Comparison of ENCODE assay signal across 23 cellular contexts in the genomic region with DNA sequence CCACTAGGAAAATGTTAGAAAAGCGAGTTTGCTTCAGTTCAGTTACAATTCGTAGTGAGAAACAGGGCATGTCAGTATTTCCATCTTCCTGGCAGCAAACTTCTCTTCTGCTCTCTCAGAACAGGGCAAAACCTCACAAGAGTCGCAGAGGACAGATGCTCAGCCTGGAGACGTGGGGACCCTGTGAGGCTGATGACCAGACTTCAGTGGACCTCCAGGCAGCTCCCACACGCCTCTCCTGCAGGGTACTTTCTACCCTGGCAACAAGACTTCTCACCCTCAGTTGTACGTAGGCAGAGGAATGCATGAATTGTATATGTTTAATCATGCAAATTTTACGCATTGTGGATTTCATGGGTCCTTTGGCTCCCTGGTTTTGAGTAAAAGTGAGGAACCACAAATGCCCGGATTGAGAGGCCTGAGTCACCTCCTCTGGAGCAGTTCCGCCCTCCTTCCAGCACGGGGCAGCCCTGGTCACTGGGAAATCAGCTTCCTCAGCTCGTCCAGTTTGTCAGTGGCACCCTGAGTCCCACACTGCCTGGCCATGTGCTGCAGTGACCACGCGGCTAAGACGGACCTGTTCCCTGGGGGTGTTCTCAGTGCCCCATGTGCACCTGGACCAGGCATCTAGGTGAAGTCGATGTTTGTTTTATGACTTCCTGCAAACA.
DNase-seq lines count a peak whose midpoint lies in the region; ATAC-seq and TF ChIP-seq lines count a peak whose summit lies in the region.
"Had no signal": no experiment of that assay in that cellular context is flagged by ENCODE, and none has a peak within 500 bp of the region (broad histone marks: within the 10 kb centered on the region; RNA-seq: fewer than 3 reads in every experiment).

No MANE protein-coding gene starts in this region.

- H3K23ac ChIP-seq in IMR-90 (ENCODE audit: low read depth, low read length) = no peak overlapping the region

- POLR2A ChIA-PET in IMR-90 (lab: Charles Lee; ENCODE audit: unreplicated experiment) = no interaction called here

- H3K56ac ChIP-seq in IMR-90 (ENCODE audit: extremely low read depth, insufficient read depth, low read length) = no peak overlapping the region

- H3K4me1 ChIP-seq in IMR-90 (ENCODE audit: control insufficient read depth, insufficient read depth, low read length) (peaks cover 4% of the 10 kb centered on the region; the same call in 1 of the 2 replicates), tibial artery (peaks cover 0 to 30% (median 3%) of the 10 kb centered on the region in 4 donors)
- H3K4me1 ChIP-seq: thyroid gland had no signal

- H3K9me3 ChIP-seq in IMR-90 (ENCODE audit: control insufficient read depth, insufficient read depth, low read length) = 0 out of 2 replicates have a peak, but pooled peaks cover 2% of the 10 kb centered on the region
- H3K9me3 ChIP-seq in tibial artery = no peaks in the 10 kb centered on the region
- H3K9me3 ChIP-seq: heart left ventricle, thyroid gland had no signal

- no peak overlapping the region for H3K27ac ChIP-seq in IMR-90 (ENCODE audit: insufficient read depth, low read length)
- H3K27ac ChIP-seq in tibial artery = peak overlapping the region; percentile 27 to 37
- H3K27ac ChIP-seq: cardiac muscle cell, heart left ventricle, SK-N-MC, thyroid gland had no signal

- no peaks in the 10 kb centered on the region for H3K27me3 ChIP-seq in IMR-90 (ENCODE audit: control insufficient read depth, insufficient read depth, low read length)
- H3K27me3 ChIP-seq in tibial artery = no peaks in the 10 kb centered on the region
- H3K27me3 ChIP-seq: cardiac muscle cell, heart left ventricle, spleen, thyroid gland had no signal

- H2BK20ac ChIP-seq in IMR-90 (ENCODE audit: low read depth, low read length) = no peak overlapping the region

- H3K4me3 ChIP-seq in IMR-90 (ENCODE audit: insufficient read depth, low read depth, low read length) (no peak overlapping the region), astrocyte of the spinal cord (ENCODE audit: low read depth, low read length) (no peak overlapping the region), tibial artery (no peak overlapping the region)
- H3K4me3 ChIP-seq: cardiac muscle cell, heart left ventricle, SK-N-MC, spleen, thyroid gland had no signal

- in situ Hi-C loops in IMR-90 (cut with MboI; ENCODE audit: low sequenced_read_pairs) (no loop called here), astrocyte of the spinal cord (cut with HindIII; ENCODE audit: low sequenced_read_pairs) (no loop called here), GM13976 (cut with MboI; ENCODE audit: low sequenced_read_pairs, unreplicated experiment) (no loop called here)

- H4K20me1 ChIP-seq in IMR-90 (ENCODE audit: insufficient read depth, low read length) = peaks cover 22% of the 10 kb centered on the region

- H3K18ac ChIP-seq in IMR-90 (ENCODE audit: low read depth, low read length) = no peak overlapping the region

- no peak overlapping the region for H2BK120ac ChIP-seq in IMR-90 (ENCODE audit: low read depth, low read length)

- dilution Hi-C loops in IMR-90 (cut with HindIII; ENCODE audit: low sequenced_read_pairs, unreplicated experiment) = no loop called here

- intact Hi-C loops in IMR-90 (cut with micrococcal nuclease) = no loop called here
- intact Hi-C loops in tibial artery (cut with DNase I; ENCODE audit: low total_unique reads) = no loop called here

- no peak for TF ChIP-seq RAD21 in IMR-90 (IDR thresholded peaks at IDR 0.05; ENCODE audit: low read length)

- H3K9ac ChIP-seq in IMR-90 (ENCODE audit: low read depth, low read length) = no peak overlapping the region

- no peak overlapping the region for H3K14ac ChIP-seq in IMR-90 (replicated peaks; ENCODE audit: low read depth, low read length)

- no peak overlapping the region for H4K8ac ChIP-seq in IMR-90 (ENCODE audit: low read depth in 2 of 2, low read length in 2 of 2)

- H3K4me2 ChIP-seq in IMR-90 (ENCODE audit: low read depth, low read length) = no peak overlapping the region

- ATAC-seq in IMR-90 (ENCODE audit: low read depth) (no peak), left lobe of liver (no peak), HG02759 (IDR thresholded peaks at IDR 0.05; ENCODE audit: unreplicated experiment) (no peak)
- ATAC-seq: activated naive CD8-positive, alpha-beta T cell treated with anti-CD3 and anti-CD28 coated beads, Interleukin-2, amount 50 U/mL, for 24 hours; left ventricle myocardium superior; stimulated activated naive CD8-positive, alpha-beta T cell treated with anti-CD3 and anti-CD28 coated beads, Interleukin-15, Interleukin-2, amounts not matched to agents 100 U/mL and 50 U/mL, for 24 hours had no signal

- TF ChIP-seq POLR2A in IMR-90 (IDR thresholded peaks at IDR 0.05; ENCODE audit: low read depth, low read length) = no peak

- DNase-seq in IMR-90 (no peak), astrocyte of the spinal cord (ENCODE audit: low read depth, low spot score) (peak; percentile 22), left lobe of liver (ENCODE audit: low spot score) (peak; percentile 33), tibial artery (peak in 1 of 2 donors; percentile 67), mesenteric fat pad (ENCODE audit: low spot score) (no peak), GM13976 (ENCODE audit: low spot score) (no peak), SHP77 (lab: John Stamatoyannopoulos, UW) (no peak)
- DNase-seq: activated CD4-positive, alpha-beta memory T cell treated with anti-CD3 and anti-CD28 coated beads, Interleukin-2, amount 10 ng/mL, durations not matched to agents 7 days and 5 days; activated gamma-delta T cell; activated naive CD8-positive, alpha-beta T cell treated with anti-CD3 and anti-CD28 coated beads, Interleukin-2, amount 50 U/mL, for 24 hours; CD4-positive, alpha-beta memory T cell; heart left ventricle; left ventricle myocardium superior; NCI-H1417 treated with DMSO at 0.1 percent for 48 hours; NCI-H2171; NCI-H524 treated with DMSO at 0.1 percent for 48 hours; spleen; stimulated activated CD4-positive, alpha-beta T cell treated with anti-CD3 and anti-CD28 coated beads, Interleukin-4, amount 100 ng/mL, for 24 hours; stimulated activated naive CD8-positive, alpha-beta T cell treated with anti-CD3 and anti-CD28 coated beads, Interleukin-15, Interleukin-2, amounts not matched to agents 100 U/mL and 50 U/mL, for 24 hours; thyroid gland had no signal

- no peak overlapping the region for H2AK9ac ChIP-seq in IMR-90 (replicated peaks; ENCODE audit: low read depth, low read length, poor library complexity)

- H2BK5ac ChIP-seq in IMR-90 (ENCODE audit: low read depth, low read length, poor library complexity, severe bottlenecking) = no peak overlapping the region

- WGBS in IMR-90 (ENCODE audit: extremely low coverage in 2 of 2, insufficient read length in 1 of 2), 2 experiments = 94% methylated on average over 9 of the region's 15 CpGs; no CpG with 5 or more reads in 1 of the 2 experiments

- peaks cover 13 to 55% of the 10 kb centered on the region in 2 experiments; a peak in 3 of 4 replicates for H3K79me1 ChIP-seq in IMR-90 (ENCODE audit: low read depth in 1 of 2, low read length in 2 of 2)

- no peak overlapping the region for H2AFZ ChIP-seq in IMR-90 (replicated peaks; ENCODE audit: low read length, poor library complexity)

- no peak overlapping the region; the same call in 1 of the 2 replicates for H2AK5ac ChIP-seq in IMR-90 (ENCODE audit: low read depth, low read length)

- no peak overlapping the region; the same call in 1 of the 2 replicates for H3K4ac ChIP-seq in IMR-90 (ENCODE audit: low read depth, low read length)

- TF ChIP-seq CTCF in IMR-90 (conservative IDR thresholded peaks at IDR 0.05; ENCODE audit: low read depth, low read length) = 0 out of 2 replicates have a peak, but pooled peaks have one; percentile 8
- TF ChIP-seq CTCF in astrocyte of the spinal cord (IDR thresholded peaks at IDR 0.05; ENCODE audit: low read depth, low read length) = peak; percentile 25
- no peak for TF ChIP-seq CTCF in tibial artery (IDR thresholded peaks at IDR 0.05)
- TF ChIP-seq CTCF in GM13976 (IDR thresholded peaks at IDR 0.05; ENCODE audit: borderline replicate concordance, control extremely low read depth, extremely low read depth, insufficient read depth, missing control alignments) = no peak

- peaks cover 26% of the 10 kb centered on the region for H3K9me1 ChIP-seq in IMR-90 (ENCODE audit: insufficient read depth, low read length)

- no peak overlapping the region for H2BK15ac ChIP-seq in IMR-90 (ENCODE audit: low read depth, low read length)

- H3K36me3 ChIP-seq in IMR-90 (ENCODE audit: control insufficient read depth, insufficient read depth, low read length) = peaks cover 52% of the 10 kb centered on the region
- peaks cover 40 to 47% (median 41%) of the 10 kb centered on the region in 3 donors for H3K36me3 ChIP-seq in tibial artery
- H3K36me3 ChIP-seq: cardiac muscle cell had no signal

- CTCF ChIA-PET in IMR-90 (lab: Yijun Ruan, JAX) = interaction anchor here (1.4 kb wide), 1 partner anchor 35 kb away, joined by 3 read pairs; no protein-coding TSS in a partner anchor

- no TSS peak for BruUV-seq in IMR-90 (replicated peaks; lab: Mats Ljungman, UMichigan)

- H4K5ac ChIP-seq in IMR-90 (ENCODE audit: low read depth, low read length) = no peak overlapping the region

- H4K91ac ChIP-seq in IMR-90 (ENCODE audit: insufficient read depth, low read depth, low read length) = no peak overlapping the region

TF ChIP-seq in IMR-90, 13 proteins besides CTCF, POLR2A, EP300 and RAD21 (continues in another document):
- TF ChIP-seq, protein P1, sequence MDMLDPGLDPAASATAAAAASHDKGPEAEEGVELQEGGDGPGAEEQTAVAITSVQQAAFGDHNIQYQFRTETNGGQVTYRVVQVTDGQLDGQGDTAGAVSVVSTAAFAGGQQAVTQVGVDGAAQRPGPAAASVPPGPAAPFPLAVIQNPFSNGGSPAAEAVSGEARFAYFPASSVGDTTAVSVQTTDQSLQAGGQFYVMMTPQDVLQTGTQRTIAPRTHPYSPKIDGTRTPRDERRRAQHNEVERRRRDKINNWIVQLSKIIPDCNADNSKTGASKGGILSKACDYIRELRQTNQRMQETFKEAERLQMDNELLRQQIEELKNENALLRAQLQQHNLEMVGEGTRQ (IDR thresholded peaks at IDR 0.05; ENCODE audit: low read depth, low read length) = no peak
- TF ChIP-seq BHLHE40 (IDR thresholded peaks at IDR 0.05; ENCODE audit: low read depth, low read length) (no peak), CEBPB (IDR thresholded peaks at IDR 0.05; ENCODE audit: low read depth, low read length) (no peak), SMC3 (IDR thresholded peaks at IDR 0.05; ENCODE audit: low read depth, low read length) (no peak), MXI1 (IDR thresholded peaks at IDR 0.05; ENCODE audit: borderline replicate concordance, low read depth, low read length) (no peak), RCOR1 (IDR thresholded peaks at IDR 0.05; ENCODE audit: insufficient replicate concordance, low read length) (no peak), MAFK (IDR thresholded peaks at IDR 0.05; ENCODE audit: low read depth, low read length) (no peak), NFE2L2 (IDR thresholded peaks at IDR 0.05; ENCODE audit: low read depth, low read length) (no peak), FOS (IDR thresholded peaks at IDR 0.05; ENCODE audit: low read depth, low read length) (no peak), RFX5 (IDR thresholded peaks at IDR 0.05; ENCODE audit: low read depth, low read length) (no peak)

Comparison
In these comparisons a context has a peak if more than half of its experiments do, and no peak if none do; other contexts are left out.
1. DNase-seq: peak in astrocyte of the spinal cord (single experiment) and left lobe of liver (single experiment); none in IMR-90 (single experiment), mesenteric fat pad (single experiment), GM13976 (single experiment) and SHP77 (0 of 2).
2. CTCF ChIP-seq: peak in IMR-90 (single experiment) and astrocyte of the spinal cord (single experiment); none in tibial artery (0 of 2) and GM13976 (single experiment).